In the genomic region with DNA sequence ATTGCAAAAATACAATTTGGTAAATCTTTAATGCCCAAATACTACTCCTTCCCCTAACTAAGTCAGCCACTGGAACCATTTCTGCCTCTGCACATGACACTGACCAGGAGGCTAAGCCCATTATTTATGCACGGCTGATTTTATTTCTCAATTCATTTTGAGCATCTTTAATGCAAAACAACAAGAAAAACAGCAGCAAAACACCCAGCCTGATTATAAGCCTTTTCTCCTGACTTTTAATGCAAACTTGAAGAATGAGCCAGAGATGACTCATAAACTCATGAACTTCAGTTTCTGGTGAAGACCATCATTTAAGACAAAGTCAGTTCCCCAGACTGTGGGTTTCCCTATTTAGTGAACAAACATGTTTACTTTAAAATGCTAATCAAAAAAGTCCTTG, we compare ENCODE assay signal across 13 cellular contexts. TPM values are rescaled to one million over a fixed set of nuclear protein-coding genes. Genes with fewer than 3 reads are reported as not detected.
DNase-seq lines count a peak whose midpoint lies in the region; ATAC-seq and TF ChIP-seq lines count a peak whose summit lies in the region.
"Had no signal": no experiment of that assay in that cellular context is flagged by ENCODE, and none has a peak within 500 bp of the region (broad histone marks: within the 10 kb centered on the region; RNA-seq: fewer than 3 reads in every experiment).

No MANE protein-coding gene starts in this region.

- peaks cover 79% of the 10 kb centered on the region for H3K27me3 ChIP-seq in WERI-Rb-1 (ENCODE audit: insufficient read depth, low read depth, severe bottlenecking)

- CTCF ChIA-PET in activated CD8-positive, alpha-beta T cell treated with anti-CD3 and anti-CD28 coated beads for 36 hours (lab: Charles Lee) = no interaction called here

- no peaks in the 10 kb centered on the region for H3K9me3 Mint-ChIP-seq in stimulated activated memory B cell treated with anti-CD40 and anti-IgM and Interleukin-4, amounts not matched to agents 10 μg/mL and 1 μg/mL and 100 μg/mL, for 72 hours
- no peaks in the 10 kb centered on the region for H3K9me3 Mint-ChIP-seq in activated CD8-positive, alpha-beta T cell treated with anti-CD3 and anti-CD28 coated beads for 36 hours
- no peaks in the 10 kb centered on the region for H3K9me3 Mint-ChIP-seq in activated naive CD4-positive, alpha-beta T cell treated with anti-CD3 and anti-CD28 coated beads, Interleukin-2, amount 50 U/mL, for 72 hours
- H3K9me3 Mint-ChIP-seq: activated T-cell treated with anti-CD3 and anti-CD28 coated beads, Interleukin-2, amount 50 U/mL, for 24 hours had no signal

- ATAC-seq in GM21447 (IDR thresholded peaks at IDR 0.05; ENCODE audit: unreplicated experiment) (peak; percentile 53), HG02981 (IDR thresholded peaks at IDR 0.05; ENCODE audit: unreplicated experiment) (no peak)
- peak; percentile 81 for ATAC-seq in stimulated activated memory B cell treated with anti-CD40 and anti-IgM and Interleukin-4, amounts not matched to agents 10 μg/mL and 1 μg/mL and 100 μg/mL, for 72 hours
- ATAC-seq in activated CD8-positive, alpha-beta T cell treated with anti-CD3 and anti-CD28 coated beads for 36 hours = no peak
- ATAC-seq in activated naive CD4-positive, alpha-beta T cell treated with anti-CD3 and anti-CD28 coated beads, Interleukin-2, amount 50 U/mL, for 72 hours = no peak
- ATAC-seq: Panc1 had no signal

- peak overlapping the region; percentile 68 for H3K27ac Mint-ChIP-seq in stimulated activated memory B cell treated with anti-CD40 and anti-IgM and Interleukin-4, amounts not matched to agents 10 μg/mL and 1 μg/mL and 100 μg/mL, for 72 hours
- H3K27ac Mint-ChIP-seq in activated CD8-positive, alpha-beta T cell treated with anti-CD3 and anti-CD28 coated beads for 36 hours = no peak overlapping the region
- H3K27ac Mint-ChIP-seq in activated naive CD4-positive, alpha-beta T cell treated with anti-CD3 and anti-CD28 coated beads, Interleukin-2, amount 50 U/mL, for 72 hours = no peak overlapping the region
- H3K27ac Mint-ChIP-seq: activated T-cell treated with anti-CD3 and anti-CD28 coated beads, Interleukin-2, amount 50 U/mL, for 24 hours had no signal

- POLR2A ChIA-PET in activated CD8-positive, alpha-beta T cell treated with anti-CD3 and anti-CD28 coated beads for 36 hours (lab: Charles Lee) = interaction anchor here (0.5 to 1.0 kb wide), 2 partner anchors 17 to 570 kb away, joined by 4 read pairs; no protein-coding TSS in a partner anchor

- H3K4me3 ChIP-seq in epithelial cell of proximal tubule (ENCODE audit: low read depth, low read length) = no peak overlapping the region
- H3K4me3 ChIP-seq in WERI-Rb-1 (ENCODE audit: low read depth, low read length) = no peak overlapping the region

- no peak for TF ChIP-seq CTCF in epithelial cell of proximal tubule (conservative IDR thresholded peaks at IDR 0.05; ENCODE audit: low read depth, low read length)
- no peak for TF ChIP-seq CTCF in activated CD8-positive, alpha-beta T cell treated with anti-CD3 and anti-CD28 coated beads for 36 hours (IDR thresholded peaks at IDR 0.05)
- no peak for TF ChIP-seq CTCF in WERI-Rb-1 (IDR thresholded peaks at IDR 0.05; ENCODE audit: low read depth, low read length)

- peaks cover 11% of the 10 kb centered on the region for H3K4me1 Mint-ChIP-seq in stimulated activated memory B cell treated with anti-CD40 and anti-IgM and Interleukin-4, amounts not matched to agents 10 μg/mL and 1 μg/mL and 100 μg/mL, for 72 hours
- H3K4me1 Mint-ChIP-seq in activated CD8-positive, alpha-beta T cell treated with anti-CD3 and anti-CD28 coated beads for 36 hours (ENCODE audit: low read depth) = no peaks in the 10 kb centered on the region

- H3K27ac ChIP-seq in WERI-Rb-1 = no peak overlapping the region

- DNase-seq in M059J (ENCODE audit: low read depth) (peak; percentile 91), epithelial cell of proximal tubule (ENCODE audit: low read depth) (peak; percentile 95), WERI-Rb-1 (no peak)
- no peak for DNase-seq in activated CD8-positive, alpha-beta T cell treated with anti-CD3 and anti-CD28 coated beads for 36 hours
- DNase-seq in activated naive CD4-positive, alpha-beta T cell treated with anti-CD3 and anti-CD28 coated beads, Interleukin-2, amount 50 U/mL, for 72 hours (ENCODE audit: low spot score in 2 of 2) = no peak
- DNase-seq: activated T-cell treated with anti-CD3 and anti-CD28 coated beads, Interleukin-2, amount 50 U/mL, for 24 hours; caudate nucleus; DND-41; glutamatergic neuron had no signal

- no peaks in the 10 kb centered on the region for H3K27me3 Mint-ChIP-seq in stimulated activated memory B cell treated with anti-CD40 and anti-IgM and Interleukin-4, amounts not matched to agents 10 μg/mL and 1 μg/mL and 100 μg/mL, for 72 hours
- peaks cover 1% of the 10 kb centered on the region for H3K27me3 Mint-ChIP-seq in activated CD8-positive, alpha-beta T cell treated with anti-CD3 and anti-CD28 coated beads for 36 hours
- H3K27me3 Mint-ChIP-seq: activated T-cell treated with anti-CD3 and anti-CD28 coated beads, Interleukin-2, amount 50 U/mL, for 24 hours had no signal

- intact Hi-C loops in activated CD8-positive, alpha-beta T cell treated with anti-CD3 and anti-CD28 coated beads for 36 hours (cut with micrococcal nuclease) = no loop called here

- H3K36me3 ChIP-seq in WERI-Rb-1 = no peaks in the 10 kb centered on the region

- H3K36me3 Mint-ChIP-seq in stimulated activated memory B cell treated with anti-CD40 and anti-IgM and Interleukin-4, amounts not matched to agents 10 μg/mL and 1 μg/mL and 100 μg/mL, for 72 hours = no peaks in the 10 kb centered on the region
- H3K36me3 Mint-ChIP-seq in activated CD8-positive, alpha-beta T cell treated with anti-CD3 and anti-CD28 coated beads for 36 hours (ENCODE audit: low read depth) = no peaks in the 10 kb centered on the region
- H3K36me3 Mint-ChIP-seq in activated naive CD4-positive, alpha-beta T cell treated with anti-CD3 and anti-CD28 coated beads, Interleukin-2, amount 50 U/mL, for 72 hours = no peaks in the 10 kb centered on the region

- no peaks in the 10 kb centered on the region for H3K9me3 ChIP-seq in WERI-Rb-1 (ENCODE audit: severe bottlenecking)

- peak overlapping the region; percentile 64 for H3K4me3 Mint-ChIP-seq in stimulated activated memory B cell treated with anti-CD40 and anti-IgM and Interleukin-4, amounts not matched to agents 10 μg/mL and 1 μg/mL and 100 μg/mL, for 72 hours
- no peak overlapping the region for H3K4me3 Mint-ChIP-seq in activated CD8-positive, alpha-beta T cell treated with anti-CD3 and anti-CD28 coated beads for 36 hours
- H3K4me3 Mint-ChIP-seq: activated T-cell treated with anti-CD3 and anti-CD28 coated beads, Interleukin-2, amount 50 U/mL, for 24 hours had no signal

RNA-seq across cellular contexts. Expression of gene CYP24A1, which starts 51.6 kb away (rescaled TPM):
- 32.8 and 39.6 TPM in 2 replicates for total RNA-seq in M059J (2014; rRNA removed; shearing (Covaris generic))
- 0.80 and 1.5 TPM in 2 replicates for total RNA-seq in epithelial cell of proximal tubule
- total RNA-seq in activated CD8-positive, alpha-beta T cell treated with anti-CD3 and anti-CD28 coated beads for 36 hours = not detected
- total RNA-seq in activated naive CD4-positive, alpha-beta T cell treated with anti-CD3 and anti-CD28 coated beads, Interleukin-2, amount 50 U/mL, for 72 hours = not detected

RNA-seq across cellular contexts. Expression of gene BCAS1, which starts 51.8 kb away (rescaled TPM):
- 0.07 TPM in 1 of 2 replicates, not detected in the other for total RNA-seq in M059J (2014; rRNA removed; shearing (Covaris generic))
- total RNA-seq in epithelial cell of proximal tubule = under 0.01 and 0.65 TPM in 2 replicates
- under 1 TPM in 1 of 2 experiments, not detected in 1; 0.09 TPM for total RNA-seq in activated CD8-positive, alpha-beta T cell treated with anti-CD3 and anti-CD28 coated beads for 36 hours
- total RNA-seq in activated naive CD4-positive, alpha-beta T cell treated with anti-CD3 and anti-CD28 coated beads, Interleukin-2, amount 50 U/mL, for 72 hours = not detected

Comparison
In these comparisons a context has a peak if more than half of its experiments do, and no peak if none do; other contexts are left out.
1. ATAC-seq: peak in GM21447 (single experiment) and stimulated activated memory B cell treated with anti-CD40 and anti-IgM and Interleukin-4, amounts not matched to agents 10 μg/mL and 1 μg/mL and 100 μg/mL, for 72 hours (single experiment); none in activated CD8-positive, alpha-beta T cell treated with anti-CD3 and anti-CD28 coated beads for 36 hours (single experiment), HG02981 (single experiment) and activated naive CD4-positive, alpha-beta T cell treated with anti-CD3 and anti-CD28 coated beads, Interleukin-2, amount 50 U/mL, for 72 hours (0 of 2).
2. DNase-seq: peak in M059J (single experiment) and epithelial cell of proximal tubule (single experiment); none in activated CD8-positive, alpha-beta T cell treated with anti-CD3 and anti-CD28 coated beads for 36 hours (single experiment), WERI-Rb-1 (single experiment) and activated naive CD4-positive, alpha-beta T cell treated with anti-CD3 and anti-CD28 coated beads, Interleukin-2, amount 50 U/mL, for 72 hours (0 of 2).
3. RNA of gene CYP24A1, which starts 51.6 kb away (total RNA-seq): 32.8 to 39.6 TPM in M059J; 0.80 to 1.5 TPM in epithelial cell of proximal tubule, not detected in activated CD8-positive, alpha-beta T cell treated with anti-CD3 and anti-CD28 coated beads for 36 hours and not detected in activated naive CD4-positive, alpha-beta T cell treated with anti-CD3 and anti-CD28 coated beads, Interleukin-2, amount 50 U/mL, for 72 hours; every median in the first group is over 10 times any median in the second.